Comparison of ENCODE assay signal across 20 cellular contexts in genomic region chr4:3417448-3417847, GRCh38. TPM values are rescaled to one million over a fixed set of nuclear protein-coding genes. Genes with fewer than 3 reads are reported as not detected.
"Had no signal": no experiment of that assay in that cellular context is flagged by ENCODE, and none has a peak within 500 bp of the region (broad histone marks: within the 10 kb centered on the region; RNA-seq: fewer than 3 reads in every experiment).

No MANE protein-coding gene starts in this region.

- H3K27me3 Mint-ChIP-seq: activated naive CD4-positive, alpha-beta T cell treated with anti-CD3 and anti-CD28 coated beads, Interleukin-2, amount 10 ng/mL, durations not matched to agents 7 days and 5 days; dendritic cell treated with granulocyte-macrophage colony-stimulating factor and Interleukin-4, amounts not matched to agents 40 ng/mL and 50 ng/mL, for 4 days; T-cell had no signal

- H3K36me3 Mint-ChIP-seq: activated naive CD4-positive, alpha-beta T cell treated with anti-CD3 and anti-CD28 coated beads, Interleukin-2, amount 10 ng/mL, durations not matched to agents 7 days and 5 days had no signal

- FAIRE-seq: endometrium, pancreas had no signal

- DNase-seq: activated CD4-positive, alpha-beta T cell treated with anti-CD3 and anti-CD28 coated beads for 48 hours; activated CD8-positive, alpha-beta T cell treated with anti-CD3 and anti-CD28 coated beads, Interleukin-2, amount 10 ng/mL, durations not matched to agents 7 days and 5 days; activated naive CD4-positive, alpha-beta T cell treated with anti-CD3 and anti-CD28 coated beads, Interleukin-2, amount 10 ng/mL, durations not matched to agents 7 days and 5 days; adrenal gland; body of pancreas; immature natural killer cell; mesenchymal stem cell; retina; stimulated activated CD4-positive, alpha-beta T cell treated with anti-CD3 and anti-CD28 coated beads, Interleukin-1b, Interleukin-23, amount 100 ng/mL, for 48 hours; T-cell; transverse colon had no signal

- H3K4me1 ChIP-seq: body of pancreas, pancreas, transverse colon had no signal

- H3K9me3 Mint-ChIP-seq: activated naive CD4-positive, alpha-beta T cell treated with anti-CD3 and anti-CD28 coated beads, Interleukin-2, amount 10 ng/mL, durations not matched to agents 7 days and 5 days; activated T-helper 1 cell treated with anti-CD3 and anti-CD28 coated beads, Interleukin-12 subunit alpha, Interleukin-12 subunit beta, Interleukin-2, Interleukin-4 antibody, amounts not matched to agents 30 ng/mL and 10 ng/mL and 1 ng/mL, durations not matched to agents 14 hours and 24 hours and 36 hours; dendritic cell treated with granulocyte-macrophage colony-stimulating factor and Interleukin-4, amounts not matched to agents 40 ng/mL and 50 ng/mL, for 4 days; immature natural killer cell; stimulated activated memory B cell treated with anti-CD40 and anti-IgM and Interleukin-4, amounts not matched to agents 10 μg/mL and 1 μg/mL and 100 μg/mL, for 72 hours; T-cell had no signal

- H3K4me3 Mint-ChIP-seq: activated CD8-positive, alpha-beta T cell treated with anti-CD3 and anti-CD28 coated beads, Interleukin-2, amount 10 ng/mL, durations not matched to agents 7 days and 5 days; activated naive CD4-positive, alpha-beta T cell treated with anti-CD3 and anti-CD28 coated beads, Interleukin-2, amount 10 ng/mL, durations not matched to agents 7 days and 5 days; activated T-helper 1 cell treated with anti-CD3 and anti-CD28 coated beads, Interleukin-12 subunit alpha, Interleukin-12 subunit beta, Interleukin-2, Interleukin-4 antibody, amounts not matched to agents 30 ng/mL and 10 ng/mL and 1 ng/mL, durations not matched to agents 14 hours and 24 hours and 36 hours; dendritic cell treated with granulocyte-macrophage colony-stimulating factor and Interleukin-4, amounts not matched to agents 40 ng/mL and 50 ng/mL, for 4 days; immature natural killer cell; stimulated activated memory B cell treated with anti-CD40 and anti-IgM and Interleukin-4, amounts not matched to agents 10 μg/mL and 1 μg/mL and 100 μg/mL, for 72 hours; T-cell had no signal

- H3K9me3 ChIP-seq: adrenal gland, body of pancreas, pancreas, transverse colon had no signal

- ATAC-seq: activated CD8-positive, alpha-beta T cell treated with anti-CD3 and anti-CD28 coated beads, Interleukin-2, amount 10 ng/mL, durations not matched to agents 7 days and 5 days; body of pancreas; esophagus mucosa; left colon; pancreas; stimulated activated memory B cell treated with anti-CD40 and anti-IgM and Interleukin-4, amounts not matched to agents 10 μg/mL and 1 μg/mL and 100 μg/mL, for 72 hours; T-cell had no signal

- H3K27ac ChIP-seq: adrenal gland, body of pancreas, pancreas, SK-N-MC, transverse colon had no signal

- H3K4me3 ChIP-seq: adrenal gland, body of pancreas, pancreas, SK-N-MC, transverse colon had no signal

- H3K4me1 Mint-ChIP-seq: activated naive CD4-positive, alpha-beta T cell treated with anti-CD3 and anti-CD28 coated beads, Interleukin-2, amount 10 ng/mL, durations not matched to agents 7 days and 5 days; T-cell had no signal

- H3K27ac Mint-ChIP-seq: activated CD8-positive, alpha-beta T cell treated with anti-CD3 and anti-CD28 coated beads, Interleukin-2, amount 10 ng/mL, durations not matched to agents 7 days and 5 days; activated naive CD4-positive, alpha-beta T cell treated with anti-CD3 and anti-CD28 coated beads, Interleukin-2, amount 10 ng/mL, durations not matched to agents 7 days and 5 days; activated T-helper 1 cell treated with anti-CD3 and anti-CD28 coated beads, Interleukin-12 subunit alpha, Interleukin-12 subunit beta, Interleukin-2, Interleukin-4 antibody, amounts not matched to agents 30 ng/mL and 10 ng/mL and 1 ng/mL, durations not matched to agents 14 hours and 24 hours and 36 hours; dendritic cell treated with granulocyte-macrophage colony-stimulating factor and Interleukin-4, amounts not matched to agents 40 ng/mL and 50 ng/mL, for 4 days; immature natural killer cell; stimulated activated memory B cell treated with anti-CD40 and anti-IgM and Interleukin-4, amounts not matched to agents 10 μg/mL and 1 μg/mL and 100 μg/mL, for 72 hours; T-cell had no signal

- H3K27me3 ChIP-seq: adrenal gland, body of pancreas, pancreas, transverse colon had no signal

RNA-seq across cellular contexts. Expression of gene HGFAC, which starts 24.3 kb away (rescaled TPM):
- total RNA-seq: activated CD8-positive, alpha-beta T cell treated with anti-CD3 and anti-CD28 coated beads, Interleukin-2, amount 10 ng/mL, durations not matched to agents 7 days and 5 days; activated T-helper 1 cell treated with anti-CD3 and anti-CD28 coated beads, Interleukin-12 subunit alpha, Interleukin-12 subunit beta, Interleukin-2, Interleukin-4 antibody, amounts not matched to agents 30 ng/mL and 10 ng/mL and 1 ng/mL, durations not matched to agents 14 hours and 24 hours and 36 hours; esophagus mucosa; left colon; transverse colon had no signal
- polyA plus RNA-seq: immature natural killer cell had no signal

RNA-seq across cellular contexts. Expression of gene DOK7, which starts 45.7 kb away (rescaled TPM):
- total RNA-seq: activated CD8-positive, alpha-beta T cell treated with anti-CD3 and anti-CD28 coated beads, Interleukin-2, amount 10 ng/mL, durations not matched to agents 7 days and 5 days; activated T-helper 1 cell treated with anti-CD3 and anti-CD28 coated beads, Interleukin-12 subunit alpha, Interleukin-12 subunit beta, Interleukin-2, Interleukin-4 antibody, amounts not matched to agents 30 ng/mL and 10 ng/mL and 1 ng/mL, durations not matched to agents 14 hours and 24 hours and 36 hours; glomerular endothelial cell had no signal
